28 cellular contexts compared by ENCODE assay signal in the genomic region with DNA sequence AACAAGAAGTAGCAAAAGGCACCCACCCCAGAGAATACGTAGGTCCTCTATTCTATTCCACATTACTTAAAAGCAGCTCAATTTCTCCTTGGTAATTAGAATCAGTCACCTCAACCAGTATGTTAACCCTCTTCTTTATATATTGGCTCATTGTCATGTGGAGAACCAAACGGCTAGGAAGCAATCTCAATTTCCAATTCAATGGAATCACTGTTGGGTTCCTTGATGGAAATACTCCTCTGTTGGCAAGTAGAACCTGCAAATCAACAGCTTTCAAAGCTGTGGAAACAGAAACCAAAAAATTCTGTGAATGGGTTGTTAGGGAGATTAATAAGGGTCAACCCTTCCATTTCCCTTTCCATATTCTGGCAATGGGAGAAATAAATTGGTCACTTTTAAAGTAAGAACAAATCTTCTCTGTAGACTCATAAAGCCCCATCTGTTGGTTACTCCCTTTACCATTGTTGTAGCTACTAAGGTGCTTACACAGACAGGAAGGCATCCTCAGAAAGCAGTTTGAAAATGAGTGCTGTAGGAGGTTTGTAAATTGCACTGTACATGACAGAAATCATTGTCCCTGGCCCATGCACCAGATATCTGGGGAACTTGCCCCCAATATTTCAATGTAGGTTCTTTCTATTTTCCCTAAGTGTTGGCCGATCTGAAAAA.
"Had no signal": no experiment of that assay in that cellular context is flagged by ENCODE, and none has a peak within 500 bp of the region (broad histone marks: within the 10 kb centered on the region; RNA-seq: fewer than 3 reads in every experiment).

No MANE protein-coding gene starts in this region.

- H3K4me3 ChIP-seq: MG63, SJSA1 had no signal

- H3K4me1 ChIP-seq: SJSA1 had no signal

- ATAC-seq: activated CD8-positive, alpha-beta T cell treated with anti-CD3 and anti-CD28 coated beads, Interleukin-2, amount 10 ng/mL, durations not matched to agents 7 days and 5 days; Panc1; Right ventricle myocardium inferior; SK-N-SH treated with all-trans-retinoic acid at 6 μM for 48 hours had no signal

- H3K36me3 ChIP-seq: MG63, SJSA1 had no signal

- DNase-seq: activated CD4-positive, alpha-beta T cell treated with anti-CD3 and anti-CD28 coated beads for 48 hours; activated CD4-positive, alpha-beta T cell treated with anti-CD3 and anti-CD28 coated beads, Interleukin-2, amount 50 U/mL, for 4 hours; activated CD4-positive, CD25-positive, alpha-beta regulatory T cell treated with anti-CD3 and anti-CD28 coated beads, Interleukin-2, amount 50 U/mL, for 72 hours; activated CD8-positive, alpha-beta memory T cell treated with anti-CD3 and anti-CD28 coated beads, Interleukin-2, amount 50 U/mL, for 48 hours; activated CD8-positive, alpha-beta T cell treated with anti-CD3 and anti-CD28 coated beads, Interleukin-2, amount 10 ng/mL, durations not matched to agents 7 days and 5 days; activated effector memory CD4-positive, alpha-beta T cell treated with Interleukin-2 at 50 U/mL for 16 hours; activated naive CD4-positive, alpha-beta T cell; activated T-cell treated with anti-CD3 and anti-CD28 coated beads, Interleukin-2, amount 50 U/mL, for 1 hour; aorta; central memory CD4-positive, alpha-beta T cell; MG63; MV-4-11; NCI-H1092 treated with DMSO at 0.1 percent for 48 hours; NCI-H1417 treated with DMSO at 0.1 percent for 48 hours; NCI-H1694; NCI-H2029; NCI-H2107; NCI-H2171 treated with DMSO at 0.1 percent for 48 hours; NCI-H226; NCI-H526; NCI-H82; OCI-M1; RPMI8226; SW 1271 had no signal

- H3K9me3 ChIP-seq: MG63, SJSA1 had no signal

- H3K27ac ChIP-seq: SJSA1 had no signal

- H3K27me3 ChIP-seq: MG63, SJSA1 had no signal
